Comparison of ENCODE assay signal across 32 cellular contexts in genomic region chr7:2897023-2897422, GRCh38. TPM values are rescaled to one million over a fixed set of nuclear protein-coding genes. Genes with fewer than 3 reads are reported as not detected.
DNase-seq lines count a peak whose midpoint lies in the region; TF ChIP-seq lines count a peak whose summit lies in the region.
"Had no signal": no experiment of that assay in that cellular context is flagged by ENCODE, and none has a peak within 500 bp of the region (broad histone marks: within the 10 kb centered on the region; RNA-seq: fewer than 3 reads in every experiment).

No MANE protein-coding gene starts in this region.

- no peak overlapping the region for H3K18ac ChIP-seq in H9 (ENCODE audit: insufficient read length, low read depth, low read length)

- no peak overlapping the region for H3K56ac ChIP-seq in H9 (ENCODE audit: insufficient read length, low read depth, low read length)

- H2AFZ ChIP-seq in H9 (ENCODE audit: low read length), result no peak overlapping the region
- no peak overlapping the region for H2AFZ ChIP-seq in SU-DHL-6 (ENCODE audit: low read depth, low read length, severe bottlenecking)
- H2AFZ ChIP-seq in MM.1S (ENCODE audit: low read length), result no peak overlapping the region

- H2BK120ac ChIP-seq in H9 (ENCODE audit: low read depth, low read length, poor library complexity, severe bottlenecking), result no peak overlapping the region

- H3K27ac ChIP-seq in DOHH2 (ENCODE audit: low read depth, low read length), result no peak overlapping the region
- H3K27ac ChIP-seq in H9 (ENCODE audit: insufficient read length, low read depth, low read length), result no peak overlapping the region
- H3K27ac ChIP-seq in SU-DHL-6 (ENCODE audit: low read depth, low read length), result no peak overlapping the region
- H3K27ac ChIP-seq in MM.1S (ENCODE audit: low read length), result no peak overlapping the region
- H3K27ac ChIP-seq: heart left ventricle, psoas muscle, sigmoid colon, tibial nerve had no signal

- H3K36me3 Mint-ChIP-seq in H9 (ENCODE audit: insufficient read depth in 1 of 3, low read depth in 3 of 3), result no peaks in the 10 kb centered on the region; a peak in 1 of 7 replicates
- H3K36me3 Mint-ChIP-seq: naive B cell had no signal

- no peak overlapping the region for H3K23ac ChIP-seq in H9 (ENCODE audit: insufficient read length, low read depth, low read length)

- H3K36me3 ChIP-seq in DOHH2 (ENCODE audit: control insufficient read depth, low read length) (no peaks in the 10 kb centered on the region), SU-DHL-6 (ENCODE audit: low read length) (no peaks in the 10 kb centered on the region), MM.1S (replicated peaks; ENCODE audit: insufficient read depth, low read length) (no peaks in the 10 kb centered on the region)
- H3K36me3 ChIP-seq: heart left ventricle, MG63, sigmoid colon, tibial nerve had no signal

- no peaks in the 10 kb centered on the region for H3K23me2 ChIP-seq in H9 (ENCODE audit: insufficient read length, low read depth, low read length, poor library complexity, severe bottlenecking)

- peaks cover 25% of the 10 kb centered on the region for H3F3A ChIP-seq in DOHH2 (ENCODE audit: control insufficient read depth, insufficient read depth)
- H3F3A ChIP-seq in SU-DHL-6 (ENCODE audit: insufficient read depth), result peaks cover 37% of the 10 kb centered on the region
- peaks cover 11% of the 10 kb centered on the region; the same call in 1 of the 2 replicates for H3F3A ChIP-seq in MM.1S (ENCODE audit: insufficient read depth, low read length)

- H3K79me2 ChIP-seq in DOHH2 (ENCODE audit: control insufficient read depth, low read length) (no peaks in the 10 kb centered on the region), H9 (ENCODE audit: insufficient read depth, low read length) (no peaks in the 10 kb centered on the region), SU-DHL-6 (ENCODE audit: insufficient read depth, low read length) (no peaks in the 10 kb centered on the region), MM.1S (ENCODE audit: low read length) (no peaks in the 10 kb centered on the region)

- no peak overlapping the region for H4K8ac ChIP-seq in H9 (replicated peaks; ENCODE audit: insufficient read length, low read depth, low read length)

- H3K9me3 Mint-ChIP-seq in H9, result no peaks in the 10 kb centered on the region; a peak in 1 of 5 replicates
- H3K9me3 Mint-ChIP-seq: activated T-cell treated with anti-CD3 and anti-CD28 coated beads, Interleukin-2, amount 50 U/mL, for 24 hours; dendritic cell treated with granulocyte-macrophage colony-stimulating factor and Interleukin-4, amounts not matched to agents 40 ng/mL and 50 ng/mL, for 4 days had no signal

- no peak overlapping the region for H3K4ac ChIP-seq in H9 (ENCODE audit: low read depth, low read length)

- no peak overlapping the region; a peak in 1 of 7 replicates for H3K27ac Mint-ChIP-seq in H9
- H3K27ac Mint-ChIP-seq: activated T-cell treated with anti-CD3 and anti-CD28 coated beads, Interleukin-2, amount 50 U/mL, for 24 hours; dendritic cell treated with granulocyte-macrophage colony-stimulating factor and Interleukin-4, amounts not matched to agents 40 ng/mL and 50 ng/mL, for 4 days had no signal

- H2BK12ac ChIP-seq in H9 (ENCODE audit: insufficient read length, low read depth, low read length), result no peak overlapping the region

- H4K20me1 ChIP-seq in DOHH2 (ENCODE audit: control insufficient read depth, insufficient read depth, low read depth, low read length) (no peaks in the 10 kb centered on the region), H9 (ENCODE audit: control insufficient read depth, insufficient read depth, insufficient read length) (no peaks in the 10 kb centered on the region), SU-DHL-6 (ENCODE audit: low read depth, low read length) (no peaks in the 10 kb centered on the region), MM.1S (ENCODE audit: insufficient read depth, low read length) (no peaks in the 10 kb centered on the region)

- H4K91ac ChIP-seq in H9 (ENCODE audit: insufficient read length, low read depth, low read length), result no peak overlapping the region

- TF ChIP-seq CTCF in DOHH2 (IDR thresholded peaks at IDR 0.05; ENCODE audit: low read depth, low read length, poor library complexity, severe bottlenecking) (peak; percentile 68), H9 (conservative IDR thresholded peaks at IDR 0.05) (peak; percentile 54; the same call in 2 of the 3 replicates), SU-DHL-6 (IDR thresholded peaks at IDR 0.05; ENCODE audit: insufficient read depth, low read length, poor library complexity, severe bottlenecking) (peak; percentile 23), MM.1S (IDR thresholded peaks at IDR 0.05; ENCODE audit: low read length) (no peak)

- no peak overlapping the region for H2BK5ac ChIP-seq in H9 (ENCODE audit: insufficient read length, low read length)

- no peaks in the 10 kb centered on the region for H3K79me1 ChIP-seq in H9 (ENCODE audit: insufficient read depth, low read depth, low read length, poor library complexity, severe bottlenecking)

- WGBS in H9 (ENCODE audit: extremely low coverage, insufficient read length, low lambda C conversion rate), result no CpG with 5 or more reads among the region's 13 CpGs

- H2BK20ac ChIP-seq in H9 (ENCODE audit: low read depth, low read length, poor library complexity, severe bottlenecking), result no peak overlapping the region

- no peak overlapping the region for H3K9ac ChIP-seq in H9 (ENCODE audit: extremely low read depth, insufficient read length, low read length)
- no peak overlapping the region for H3K9ac ChIP-seq in SU-DHL-6 (ENCODE audit: low read length)
- H3K9ac ChIP-seq in MM.1S (ENCODE audit: low read length), result no peak overlapping the region

- peaks cover 2% of the 10 kb centered on the region for H3K27me3 Mint-ChIP-seq in H9 (ENCODE audit: low read depth)
- H3K27me3 Mint-ChIP-seq: activated T-cell treated with anti-CD3 and anti-CD28 coated beads, Interleukin-2, amount 50 U/mL, for 24 hours; naive B cell had no signal

- no peak overlapping the region for H3T11ph ChIP-seq in H9 (ENCODE audit: low read length)

- no peak overlapping the region for H3K14ac ChIP-seq in H9 (ENCODE audit: insufficient read depth, low read length)

- no peak overlapping the region for H3K4me2 ChIP-seq in DOHH2 (ENCODE audit: low read length)
- H3K4me2 ChIP-seq in H9 (ENCODE audit: insufficient read depth, insufficient read length, low read length), result no peak overlapping the region
- no peak overlapping the region for H3K4me2 ChIP-seq in SU-DHL-6 (ENCODE audit: low read depth, low read length, poor library complexity, severe bottlenecking)
- H3K4me2 ChIP-seq in MM.1S (ENCODE audit: low read depth, low read length), result no peak overlapping the region

- H3K27me3 ChIP-seq in DOHH2 (ENCODE audit: control insufficient read depth, low read length), result no peaks in the 10 kb centered on the region
- H3K27me3 ChIP-seq in H9 (ENCODE audit: insufficient read depth, low read length), result no peaks in the 10 kb centered on the region
- H3K27me3 ChIP-seq in SU-DHL-6 (ENCODE audit: low read length), result no peaks in the 10 kb centered on the region
- H3K27me3 ChIP-seq in MM.1S (replicated peaks; ENCODE audit: insufficient read depth, low read length), result no peaks in the 10 kb centered on the region
- H3K27me3 ChIP-seq: MG63 had no signal

- H3K4me1 ChIP-seq in DOHH2 (ENCODE audit: control insufficient read depth, low read length) (peaks cover 41% of the 10 kb centered on the region), H9 (ENCODE audit: insufficient read depth, low read length) (no peaks in the 10 kb centered on the region), MM.1S (ENCODE audit: low read length) (peaks cover 8% of the 10 kb centered on the region; the same call in 1 of the 2 replicates)
- H3K4me1 ChIP-seq: Caco-2, psoas muscle, sigmoid colon had no signal

- H2BK15ac ChIP-seq in H9 (ENCODE audit: low read depth, low read length), result no peak overlapping the region

- H3K4me3 ChIP-seq in DOHH2 (ENCODE audit: low read length) (no peak overlapping the region), SU-DHL-6 (ENCODE audit: insufficient read depth, low read length, poor library complexity, severe bottlenecking) (no peak overlapping the region), MM.1S (ENCODE audit: low read length) (no peak overlapping the region)
- H3K4me3 ChIP-seq: heart left ventricle, MG63, psoas muscle, sigmoid colon, tibial nerve had no signal

- peak; percentile 53 for DNase-seq in H9
- peak; percentile 69 for DNase-seq in iPS-NIHi11 (ENCODE audit: low spot score)
- DNase-seq in MM.1S, result no peak
- no peak for DNase-seq in stimulated activated CD4-positive, alpha-beta T cell treated with anti-CD3 and anti-CD28 coated beads, Interleukin-2, amount 100 ng/mL, for 24 hours
- DNase-seq in stimulated activated naive CD4-positive, alpha-beta T cell treated with Interleukin-2 at 50 U/mL for 16 hours (lab: John Stamatoyannopoulos, UW), result no peak
- DNase-seq: activated CD4-positive, alpha-beta T cell treated with anti-CD3 and anti-CD28 coated beads, Interleukin-2, amount 50 U/mL, for 1 hour; activated gamma-delta T cell treated with Interleukin-2 at 50 U/mL for 16 hours; activated T-cell treated with anti-CD3 and anti-CD28 coated beads, Interleukin-2, amount 50 U/mL, for 24 hours; C1 segment of cervical spinal cord; Caco-2; caudate nucleus; DMS53; foreskin fibroblast; GF-D8; heart left ventricle; KBM-7; kidney glomerular epithelial cell; MG63; midbrain; naive B cell; NCI-H1436 treated with DMSO at 0.1 percent for 48 hours; NCI-H345; NCI-H69; psoas muscle; SIG-M5; sigmoid colon; stimulated activated CD4-positive, alpha-beta T cell treated with anti-CD3 and anti-CD28 coated beads, Interleukin-12 subunit alpha, Interleukin-12 subunit beta, amount 100 ng/mL, for 4 hours; stimulated activated CD4-positive, alpha-beta T cell treated with anti-CD3 and anti-CD28 coated beads, Interleukin-4, amount 100 ng/mL, for 1 hour had no signal

- no peak overlapping the region for H3K4me3 Mint-ChIP-seq in H9
- H3K4me3 Mint-ChIP-seq: activated T-cell treated with anti-CD3 and anti-CD28 coated beads, Interleukin-2, amount 50 U/mL, for 24 hours; dendritic cell treated with granulocyte-macrophage colony-stimulating factor and Interleukin-4, amounts not matched to agents 40 ng/mL and 50 ng/mL, for 4 days had no signal

- H4K5ac ChIP-seq in H9 (ENCODE audit: insufficient read length, low read depth, low read length), result no peak overlapping the region

- no peak overlapping the region for H2AK5ac ChIP-seq in H9 (ENCODE audit: insufficient read length, low read length)

- H3K9me3 ChIP-seq in DOHH2 (ENCODE audit: control insufficient read depth, insufficient read depth, low read length) (no peaks in the 10 kb centered on the region), H9 (ENCODE audit: control insufficient read depth, low read depth, low read length) (no peaks in the 10 kb centered on the region), SU-DHL-6 (ENCODE audit: insufficient read depth, low read length) (no peaks in the 10 kb centered on the region), MM.1S (replicated peaks; ENCODE audit: insufficient read depth, low read length) (no peaks in the 10 kb centered on the region)
- H3K9me3 ChIP-seq: Caco-2, MG63, psoas muscle had no signal

- H3K4me1 Mint-ChIP-seq in H9, result peaks cover 0 to 5% of the 10 kb centered on the region in 2 experiments; a peak in 1 of 4 replicates

- H3K9me2 ChIP-seq in DOHH2 (replicated peaks; ENCODE audit: control insufficient read depth, low read length) (no peaks in the 10 kb centered on the region), SU-DHL-6 (replicated peaks; ENCODE audit: insufficient read depth, low read length) (no peaks in the 10 kb centered on the region), MM.1S (replicated peaks; ENCODE audit: insufficient read depth, low read length) (no peaks in the 10 kb centered on the region)

RNA-seq across cellular contexts. Expression of gene GNA12, which starts 52.9 kb away (rescaled TPM):
- 60.2 and 63.1 TPM in 2 replicates for total RNA-seq in H9 (2021)

Comparison
In these comparisons a context has a peak if more than half of its experiments do, and no peak if none do; other contexts are left out.
1. DNase-seq: peak in H9 (single experiment) and iPS-NIHi11 (single experiment); none in MM.1S (single experiment), stimulated activated CD4-positive, alpha-beta T cell treated with anti-CD3 and anti-CD28 coated beads, Interleukin-2, amount 100 ng/mL, for 24 hours (0 of 2) and stimulated activated naive CD4-positive, alpha-beta T cell treated with Interleukin-2 at 50 U/mL for 16 hours (single experiment).